In genomic region chr2:155679647-155680046, GRCh38 we compare ENCODE assay signal across 17 cellular contexts.
"Had no signal": no experiment of that assay in that cellular context is flagged by ENCODE, and none has a peak within 500 bp of the region (broad histone marks: within the 10 kb centered on the region; RNA-seq: fewer than 3 reads in every experiment).

No MANE protein-coding gene starts in this region.

- ATAC-seq: activated CD4-positive, CD25-positive, alpha-beta regulatory T cell treated with anti-CD3 and anti-CD28 coated beads, Interleukin-2, amount 50 U/mL, for 24 hours; left lung; sciatic nerve; stimulated activated naive CD8-positive, alpha-beta T cell treated with anti-CD3 and anti-CD28 coated beads, Interleukin-15, Interleukin-2, amounts not matched to agents 100 U/mL and 50 U/mL, for 24 hours had no signal

- DNase-seq: activated CD4-positive, alpha-beta T cell treated with anti-CD3 and anti-CD28 coated beads, Interleukin-2, amount 50 U/mL, for 1 hour; activated CD8-positive, alpha-beta memory T cell treated with anti-CD3 and anti-CD28 coated beads for 24 hours; activated gamma-delta T cell treated with Interleukin-2 at 50 U/mL for 16 hours; central memory CD4-positive, alpha-beta T cell; colonic mucosa; effector CD4-positive, alpha-beta T cell; esophagus squamous epithelium; kidney; left lung; naive B cell; ovary; stimulated activated naive CD8-positive, alpha-beta T cell treated with anti-CD3 and anti-CD28 coated beads, Interleukin-15, Interleukin-2, amounts not matched to agents 100 U/mL and 50 U/mL, for 24 hours; trophoblast cell had no signal

- H3K4me3 Mint-ChIP-seq: activated naive CD8-positive, alpha-beta T cell; brain; naive B cell had no signal

- H3K4me1 Mint-ChIP-seq: brain, naive B cell had no signal

- H3K27me3 Mint-ChIP-seq: activated naive CD8-positive, alpha-beta T cell; naive B cell had no signal

- H3K27ac Mint-ChIP-seq: activated naive CD8-positive, alpha-beta T cell; brain had no signal
